In the genomic region with DNA sequence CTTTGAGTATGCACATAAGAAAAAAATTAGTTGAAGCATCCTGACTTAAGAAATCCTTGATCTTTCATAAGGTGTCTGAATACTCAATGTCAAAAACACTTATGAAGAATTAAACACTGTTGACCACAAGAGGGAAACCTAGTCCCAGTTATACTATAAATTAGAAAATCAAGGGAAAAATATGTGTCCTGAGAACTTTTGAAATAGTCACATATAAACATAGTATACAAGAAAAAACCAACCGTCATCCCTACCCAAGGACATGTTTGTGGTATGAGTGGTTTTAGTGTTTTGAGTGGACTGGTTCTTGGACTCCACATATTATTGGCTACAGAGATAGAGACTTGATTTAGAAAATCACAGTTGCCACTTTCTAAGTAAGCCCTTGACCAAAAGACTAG, we compare ENCODE assay signal across 8 cellular contexts. TPM values are rescaled to one million over a fixed set of nuclear protein-coding genes. Genes with fewer than 3 reads are reported as not detected.
DNase-seq lines count a peak whose midpoint lies in the region; ATAC-seq and TF ChIP-seq lines count a peak whose summit lies in the region.

No MANE protein-coding gene starts in this region.

- peak; percentile 16 for TF ChIP-seq CTCF in cardiac fibroblast (IDR thresholded peaks at IDR 0.05; ENCODE audit: low read depth, low read length)

- H3K4me3 Mint-ChIP-seq in naive B cell = no peak overlapping the region

- H3K9me3 Mint-ChIP-seq in naive B cell = no peaks in the 10 kb centered on the region

- DNase-seq in Daoy (ENCODE audit: low read depth) (peak; percentile 15), M059J (ENCODE audit: low read depth) (peak; percentile 29), cardiac fibroblast (ENCODE audit: low read depth in 2 of 2) (peak; percentile 54 to 63), naive B cell (peak; percentile 40)
- DNase-seq in effector CD8-positive, alpha-beta T cell (lab: John Stamatoyannopoulos, UW) = no peak

- no peaks in the 10 kb centered on the region for H3K27me3 Mint-ChIP-seq in naive B cell

- H3K27ac Mint-ChIP-seq in naive B cell = peak overlapping the region in 3 of 6 donors; percentile 58 to 100 (median 76)

- H3K4me1 Mint-ChIP-seq in naive B cell = peaks cover 24 to 32% (median 30%) of the 10 kb centered on the region in 3 donors

- no peaks in the 10 kb centered on the region for H3K36me3 Mint-ChIP-seq in naive B cell

- no peak overlapping the region for H3K4me3 ChIP-seq in cardiac fibroblast (replicated peaks in 1 of 2; ENCODE audit: low read depth in 2 of 2, low read length in 2 of 2)

- peak; percentile 62 to 66 for ATAC-seq in naive B cell (ENCODE audit: low read depth in 2 of 2)
- no peak for ATAC-seq in GM21367 (IDR thresholded peaks at IDR 0.05; ENCODE audit: unreplicated experiment)
- ATAC-seq in GM18517 (IDR thresholded peaks at IDR 0.05; ENCODE audit: unreplicated experiment) = no peak
- no peak for ATAC-seq in HG03175 (IDR thresholded peaks at IDR 0.05; ENCODE audit: unreplicated experiment)

RNA-seq across cellular contexts. Expression of gene HLA-DRA, which starts 7.6 kb away (rescaled TPM):
- total RNA-seq in Daoy (2014; rRNA removed; shearing (Covaris generic)) = 0.46 and 2.2 TPM in 2 replicates
- total RNA-seq in M059J (2014; rRNA removed; shearing (Covaris generic)) = 1.2 and 2.0 TPM in 2 replicates
- over 10,000 TPM; 10,549 to 17,877 (median 15,091) TPM for polyA plus RNA-seq in naive B cell (ENCODE audit: low read depth in 6 of 6)

RNA-seq across cellular contexts. Expression of gene BTNL2, which starts 25.1 kb away (rescaled TPM):
- not detected in 2 replicates for total RNA-seq in Daoy (2014; rRNA removed; shearing (Covaris generic))
- not detected in 2 replicates for total RNA-seq in M059J (2014; rRNA removed; shearing (Covaris generic))
- not detected for polyA plus RNA-seq in naive B cell (ENCODE audit: low read depth in 6 of 6)

Comparison
In these comparisons a context has a peak if more than half of its experiments do, and no peak if none do; other contexts are left out.
1. ATAC-seq: peak in naive B cell (2 of 2); none in GM21367 (single experiment), GM18517 (single experiment) and HG03175 (single experiment).